ENCODE assay signal across 9 cellular contexts in genomic region chr1:153626929-153627796, GRCh38. TPM values are rescaled to one million over a fixed set of nuclear protein-coding genes. Genes with fewer than 3 reads are reported as not detected.
A peak's percentile ranks its signal among the peaks of the same experiment; 100 is the strongest.
DNase-seq lines count a peak whose midpoint lies in the region; ATAC-seq and TF ChIP-seq lines count a peak whose summit lies in the region.
"Had no signal": no experiment of that assay in that cellular context is flagged by ENCODE, and none has a peak within 500 bp of the region (broad histone marks: within the 10 kb centered on the region; RNA-seq: fewer than 3 reads in every experiment).

Gene S100A13 (minus strand): TSS chr1:153627505. CDS start chr1:153626472, 1,033 bp downstream.

- H3K27me3 Mint-ChIP-seq in T-helper 17 cell: peaks cover 9% of the 10 kb centered on the region

- intact Hi-C loops in esophagus squamous epithelium (cut with DNase I): no loop called here
- intact Hi-C loops in mucosa of descending colon (cut with DNase I, micrococcal nuclease): no loop called here
- intact Hi-C loops in upper lobe of right lung (cut with DNase I): loop anchor here (10.0 kb wide), 1 partner anchor 52 kb away; no protein-coding TSS in a partner anchor

- no peak within 1 kb of the TSS for H3K4me3 ChIP-seq in NB4 (ENCODE audit: low read depth, low read length)
- H3K4me3 ChIP-seq in esophagus squamous epithelium: peak within 1 kb of the TSS; percentile 34 to 73 (median 54)
- peak within 1 kb of the TSS; percentile 17 for H3K4me3 ChIP-seq in mucosa of descending colon
- peak within 1 kb of the TSS; percentile 62 for H3K4me3 ChIP-seq in upper lobe of right lung

- H3K4me1 ChIP-seq in esophagus squamous epithelium: peaks cover 20 to 44% (median 21%) of the 10 kb centered on the region in 3 donors
- peaks cover 16% of the 10 kb centered on the region for H3K4me1 ChIP-seq in mucosa of descending colon (ENCODE audit: low read depth)
- H3K4me1 ChIP-seq in upper lobe of right lung: peaks cover 33% of the 10 kb centered on the region

- H3K27ac ChIP-seq in esophagus squamous epithelium: peak within 1 kb of the TSS; percentile 83 to 96 (median 88)
- peak within 1 kb of the TSS; percentile 93 for H3K27ac ChIP-seq in upper lobe of right lung

- no peaks in the 10 kb centered on the region for H3K27me3 ChIP-seq in esophagus squamous epithelium
- no peaks in the 10 kb centered on the region for H3K27me3 ChIP-seq in upper lobe of right lung

- no peaks in the 10 kb centered on the region for H3K36me3 Mint-ChIP-seq in T-helper 17 cell (ENCODE audit: low read depth)
- H3K36me3 Mint-ChIP-seq: activated naive CD4-positive, alpha-beta T cell treated with anti-CD3 and anti-CD28 coated beads, Interleukin-2, amount 50 U/mL, for 24 hours had no signal

- ATAC-seq in T-helper 17 cell (no peak), mucosa of descending colon (peak; percentile 84), upper lobe of right lung (peak; percentile 79), GM21367 (IDR thresholded peaks at IDR 0.05; ENCODE audit: unreplicated experiment) (no peak)

- H3K36me3 ChIP-seq in esophagus squamous epithelium (peaks cover 0 to 25% (median 0%) of the 10 kb centered on the region in 3 donors), mucosa of descending colon (ENCODE audit: low read depth) (no peaks in the 10 kb centered on the region), upper lobe of right lung (no peaks in the 10 kb centered on the region)

- H3K9me3 ChIP-seq in T-helper 17 cell (ENCODE audit: control insufficient read depth, low read length, poor library complexity, severe bottlenecking) (no peaks in the 10 kb centered on the region), esophagus squamous epithelium (no peaks in the 10 kb centered on the region), mucosa of descending colon (no peaks in the 10 kb centered on the region), upper lobe of right lung (no peaks in the 10 kb centered on the region)

- H3K27ac Mint-ChIP-seq in T-helper 17 cell: peak within 1 kb of the TSS; percentile 45
- H3K27ac Mint-ChIP-seq: activated naive CD4-positive, alpha-beta T cell treated with anti-CD3 and anti-CD28 coated beads, Interleukin-2, amount 50 U/mL, for 24 hours had no signal

- peak within 1 kb of the TSS; percentile 25 for H3K4me3 Mint-ChIP-seq in T-helper 17 cell
- H3K4me3 Mint-ChIP-seq: activated naive CD4-positive, alpha-beta T cell treated with anti-CD3 and anti-CD28 coated beads, Interleukin-2, amount 50 U/mL, for 24 hours had no signal

- peak; percentile 54 for TF ChIP-seq POLR2A in NB4 (IDR thresholded peaks at IDR 0.05; ENCODE audit: extremely low read depth, insufficient read length)
- peak in 2 of 4 donors; percentile 31 to 57 for TF ChIP-seq POLR2A in esophagus squamous epithelium (IDR thresholded peaks at IDR 0.05)

- WGBS in esophagus squamous epithelium, 2 donors: 13 to 23% methylated on average over 17 to 21 of the region's 29 CpGs

- DNase-seq in GM03348 (ENCODE audit: low spot score): peak; percentile 92
- peak; percentile 70 for DNase-seq in NB4 (ENCODE audit: low read depth)
- DNase-seq in T-helper 17 cell: no peak
- DNase-seq in esophagus squamous epithelium (lab: John Stamatoyannopoulos, UW): no peak
- DNase-seq in mucosa of descending colon: peak; percentile 75 to 88 (median 86)
- peak; percentile 89 for DNase-seq in upper lobe of right lung
- no peak for DNase-seq in effector CD8-positive, alpha-beta T cell (lab: John Stamatoyannopoulos, UW)

- TF ChIP-seq CTCF in NB4 (IDR thresholded peaks at IDR 0.05; ENCODE audit: low read depth, low read length) (peak; percentile 58), esophagus squamous epithelium (IDR thresholded peaks at IDR 0.05) (peak in 5 of 6 experiments; percentile 36 to 68 (median 48)), mucosa of descending colon (IDR thresholded peaks at IDR 0.05) (peak; percentile 69), upper lobe of right lung (IDR thresholded peaks at IDR 0.05) (peak; percentile 66)

- H3K4me1 Mint-ChIP-seq in T-helper 17 cell: peaks cover 22% of the 10 kb centered on the region

RNA-seq across cellular contexts. Expression of gene S100A13, which starts in this region (rescaled TPM):
- total RNA-seq in T-helper 17 cell (1 to 10 TPM; 3.1 to 4.6 TPM), esophagus squamous epithelium (10 to 100 TPM; 44.4 to 63.3 (median 55.7) TPM), mucosa of descending colon (100 to 1,000 TPM in 1 of 3 donors, 10 to 100 TPM in 2; 42.3 to 102 (median 43.9) TPM), upper lobe of right lung (76.1 TPM)

Comparison
In these comparisons a context has a peak if more than half of its experiments do, and no peak if none do; other contexts are left out.
1. RNA of gene S100A13 (total RNA-seq): 76.1 TPM in upper lobe of right lung (single experiment), 44.4 to 63.3 TPM in esophagus squamous epithelium and 42.3 to 102 TPM in mucosa of descending colon; 3.1 to 4.6 TPM in T-helper 17 cell; every median in the first group is over 4 times any median in the second.
2. DNase-seq: peak in GM03348 (single experiment), NB4 (single experiment), mucosa of descending colon (3 of 3) and upper lobe of right lung (single experiment); none in T-helper 17 cell (0 of 3), esophagus squamous epithelium (single experiment) and effector CD8-positive, alpha-beta T cell (single experiment).
3. ATAC-seq: peak in mucosa of descending colon (single experiment) and upper lobe of right lung (single experiment); none in T-helper 17 cell (single experiment) and GM21367 (single experiment).
4. Peak in every context shown above with its lines, with median percentiles within 50 percentile points of each other: CTCF ChIP-seq.